In the genomic region with DNA sequence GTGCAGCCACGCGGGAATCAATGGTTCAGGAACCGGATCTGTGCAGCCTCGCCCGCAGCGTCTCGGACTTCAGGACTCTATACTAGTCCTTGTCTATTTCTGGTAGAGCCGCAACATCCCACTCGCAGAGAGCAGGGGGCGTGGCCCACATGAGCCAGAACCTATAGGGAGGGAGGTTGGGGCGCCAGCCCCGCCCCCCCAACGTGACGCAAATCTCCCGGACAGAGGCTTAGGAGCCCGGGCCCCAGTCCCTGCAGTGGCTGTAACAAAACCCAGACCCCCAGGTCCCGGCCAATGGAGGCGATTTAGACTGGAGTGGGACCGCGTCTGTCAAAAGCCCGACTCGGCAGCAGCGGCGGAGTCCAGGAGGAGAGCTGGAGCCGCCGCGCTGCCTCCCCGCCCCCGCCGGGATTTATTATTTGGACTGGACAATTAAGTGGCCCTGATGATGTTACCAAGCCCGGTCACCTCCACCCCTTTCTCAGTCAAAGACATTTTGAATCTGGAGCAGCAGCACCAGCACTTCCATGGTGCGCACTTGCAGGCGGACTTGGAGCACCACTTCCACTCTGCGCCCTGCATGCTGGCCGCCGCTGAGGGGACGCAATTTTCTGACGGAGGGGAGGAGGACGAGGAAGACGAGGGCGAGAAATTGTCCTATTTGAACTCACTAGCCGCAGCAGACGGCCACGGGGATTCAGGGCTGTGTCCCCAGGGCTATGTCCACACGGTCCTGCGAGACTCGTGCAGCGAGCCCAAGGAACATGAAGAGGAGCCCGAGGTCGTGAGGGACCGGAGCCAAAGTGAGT, we compare ENCODE assay signal across 1 cellular context.
TF ChIP-seq lines count a peak whose summit lies in the region.

A gene (plus strand): TSS at position 256 of the 809 bp plus-strand sequence. CDS start 190 bp downstream, at position 446.

TF ChIP-seq in endothelial cell of umbilical vein, 7 proteins besides CTCF, POLR2A, EP300 and RAD21:
- TF ChIP-seq GATA2 (IDR thresholded peaks at IDR 0.05; ENCODE audit: insufficient read depth, insufficient read length, low read depth, low read length) (no peak), FOS (IDR thresholded peaks at IDR 0.05; ENCODE audit: borderline replicate concordance, insufficient read depth, low read length) (no peak), POLR2AphosphoS5 (IDR thresholded peaks at IDR 0.05; ENCODE audit: insufficient read depth, low read depth, low read length) (no peak), EZH2 (IDR thresholded peaks at IDR 0.05; ENCODE audit: borderline replicate concordance, low read depth, low read length, severe bottlenecking) (peak; percentile 75), JUN (IDR thresholded peaks at IDR 0.05; ENCODE audit: borderline replicate concordance, insufficient read depth, insufficient read length, low read depth) (no peak), MYC (IDR thresholded peaks at IDR 0.05; ENCODE audit: low read depth, low read length) (no peak)
- TF ChIP-seq, protein P1, sequence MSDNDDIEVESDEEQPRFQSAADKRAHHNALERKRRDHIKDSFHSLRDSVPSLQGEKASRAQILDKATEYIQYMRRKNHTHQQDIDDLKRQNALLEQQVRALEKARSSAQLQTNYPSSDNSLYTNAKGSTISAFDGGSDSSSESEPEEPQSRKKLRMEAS (IDR thresholded peaks at IDR 0.05; ENCODE audit: insufficient read depth, insufficient read length): no peak
TF ChIP-seq in endothelial cell of umbilical vein: peak in this region for 1.
